11 cellular contexts compared by ENCODE assay signal in the genomic region with DNA sequence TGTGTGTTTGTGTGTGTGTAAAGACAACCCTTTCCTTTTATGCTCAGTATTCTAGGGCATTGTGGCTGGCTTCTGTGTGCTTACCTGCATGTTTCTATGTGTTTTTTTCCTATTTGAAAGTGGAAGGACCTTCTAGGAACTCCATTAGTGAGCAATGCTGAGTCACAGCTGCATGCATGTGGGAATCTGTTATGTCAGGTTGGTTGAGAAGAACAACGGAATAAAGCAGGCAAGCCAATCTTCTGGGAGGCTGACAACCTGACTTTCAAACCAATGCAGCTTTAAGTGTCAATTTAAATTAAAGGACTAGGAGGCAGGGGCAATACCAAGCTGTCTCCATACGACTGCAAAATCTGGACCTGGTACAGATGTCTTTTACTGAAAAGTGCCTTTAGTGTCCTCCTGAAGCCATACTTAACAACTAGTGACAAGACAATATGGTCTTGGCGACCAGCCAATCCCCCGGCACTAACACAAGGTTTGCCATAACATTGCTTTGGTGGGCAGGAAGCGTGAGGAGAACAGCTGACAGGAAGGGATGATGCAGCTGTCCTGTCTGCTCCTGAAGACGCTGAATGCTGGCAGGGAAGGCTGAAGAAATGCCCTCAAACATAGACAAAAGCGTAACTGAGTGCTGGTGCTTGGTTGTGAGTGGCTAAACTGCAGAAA.
DNase-seq lines count a peak whose midpoint lies in the region; ATAC-seq and TF ChIP-seq lines count a peak whose summit lies in the region.
"Had no signal": no experiment of that assay in that cellular context is flagged by ENCODE, and none has a peak within 500 bp of the region (broad histone marks: within the 10 kb centered on the region; RNA-seq: fewer than 3 reads in every experiment).

No MANE protein-coding gene starts in this region.

- peak overlapping the region; percentile 19 to 79 (median 38); a peak in 16 of 22 replicates for H3K4me2 ChIP-seq in BLaER1 treated with 17β-estradiol and CSF1 and Interleukin-3, amounts not matched to agents 10 nM and 100 nM

- no peak overlapping the region for H3K9ac ChIP-seq in BLaER1 treated with 17β-estradiol and CSF1 and Interleukin-3, amounts not matched to agents 10 nM and 100 nM

- H3K27me3 ChIP-seq in BLaER1 treated with 17β-estradiol and CSF1 and Interleukin-3, amounts not matched to agents 10 nM and 100 nM: no peaks in the 10 kb centered on the region
- H3K27me3 ChIP-seq: SJSA1 had no signal

- ATAC-seq in GM18520 (IDR thresholded peaks at IDR 0.05; ENCODE audit: unreplicated experiment): no peak

- no peaks in the 10 kb centered on the region for H3K36me3 ChIP-seq in BLaER1 treated with 17β-estradiol and CSF1 and Interleukin-3, amounts not matched to agents 10 nM and 100 nM
- H3K36me3 ChIP-seq: SJSA1 had no signal

- H3K4me1 ChIP-seq in BLaER1 treated with 17β-estradiol and CSF1 and Interleukin-3, amounts not matched to agents 10 nM and 100 nM: peaks cover 4 to 30% (median 7%) of the 10 kb centered on the region in 10 experiments; a peak in 15 of 20 replicates
- H3K4me1 ChIP-seq: SJSA1 had no signal

- H3K9me3 ChIP-seq in BLaER1 treated with 17β-estradiol and CSF1 and Interleukin-3, amounts not matched to agents 10 nM and 100 nM (replicated peaks in 1 of 11): no peaks in the 10 kb centered on the region
- H3K9me3 ChIP-seq: SJSA1 had no signal

- no peak for TF ChIP-seq POLR2A in erythroblast (IDR thresholded peaks at IDR 0.05; ENCODE audit: low read length)

- peak; percentile 95 for DNase-seq in NCI-H146 (lab: John Stamatoyannopoulos, UW)
- DNase-seq in RPMI8226: peak; percentile 85
- DNase-seq in islet precursor cell: peak; percentile 67
- DNase-seq in GF-D8 (lab: John Stamatoyannopoulos, UW): no peak
- DNase-seq in erythroblast (lab: John Stamatoyannopoulos, UW): no peak
- no peak for DNase-seq in GM03348 (ENCODE audit: low spot score)

- peak overlapping the region in 1 of 11 experiments; percentile 3; a peak in 1 of 22 replicates for H3K27ac ChIP-seq in BLaER1 treated with 17β-estradiol and CSF1 and Interleukin-3, amounts not matched to agents 10 nM and 100 nM
- H3K27ac ChIP-seq: C4-2B, SJSA1, skin epidermis had no signal

- H4K20me1 ChIP-seq in BLaER1 treated with 17β-estradiol and CSF1 and Interleukin-3, amounts not matched to agents 10 nM and 100 nM: no peaks in the 10 kb centered on the region

- no peak overlapping the region for H3K4me3 ChIP-seq in BLaER1 treated with 17β-estradiol and CSF1 and Interleukin-3, amounts not matched to agents 10 nM and 100 nM
- H3K4me3 ChIP-seq: SJSA1, skin epidermis had no signal

Comparison
In these comparisons a context has a peak if more than half of its experiments do, and no peak if none do; other contexts are left out.
1. DNase-seq: peak in NCI-H146 (single experiment), RPMI8226 (single experiment) and islet precursor cell (single experiment); none in GF-D8 (single experiment), erythroblast (0 of 2) and GM03348 (single experiment).